ENCODE assay signal across 8 cellular contexts in the genomic region with DNA sequence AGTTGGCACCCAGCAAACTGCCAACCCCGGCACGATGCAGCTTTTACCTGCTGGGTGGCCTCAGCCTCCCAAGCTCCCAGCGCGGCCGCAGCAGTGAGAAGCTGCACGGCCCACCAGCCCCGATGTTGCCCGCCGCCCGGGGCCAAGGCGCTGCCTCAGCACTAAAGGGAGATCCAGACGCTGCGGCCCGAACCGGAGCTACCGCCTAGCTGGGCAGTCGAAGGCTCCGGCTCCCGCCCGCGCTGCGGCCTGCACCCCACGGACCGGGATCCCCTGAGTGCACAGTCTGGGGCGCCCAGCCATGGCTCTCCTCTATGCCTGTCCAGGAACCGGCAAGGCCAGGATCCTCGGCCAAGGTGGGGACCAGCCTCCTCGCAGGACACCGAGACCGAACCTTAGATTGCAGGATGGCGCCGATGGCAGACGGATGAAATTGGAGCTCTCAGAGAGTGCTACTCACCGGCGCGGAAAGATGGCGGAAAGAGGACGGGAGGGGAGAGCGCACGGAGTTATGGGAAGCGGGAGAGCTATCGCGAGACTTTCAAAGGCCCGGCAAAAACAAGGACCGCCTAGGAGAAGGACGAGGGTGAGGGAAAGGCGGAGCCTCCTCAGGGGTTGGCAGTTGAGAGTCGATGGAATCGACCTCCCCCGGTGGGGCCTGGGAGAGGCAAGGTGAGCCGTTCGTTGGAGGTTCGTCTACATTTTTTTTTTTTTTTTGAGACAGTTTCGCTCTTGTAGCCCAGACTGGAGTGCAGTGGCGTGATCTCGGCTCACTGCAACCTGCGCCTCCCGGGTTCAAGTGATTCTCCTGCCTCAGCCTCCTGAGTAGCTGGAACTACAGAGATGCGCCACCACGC. TPM values are rescaled to one million over a fixed set of nuclear protein-coding genes. Genes with fewer than 3 reads are reported as not detected.
A peak's percentile ranks its signal among the peaks of the same experiment; 100 is the strongest.
DNase-seq lines count a peak whose midpoint lies in the region; ATAC-seq, FAIRE-seq and TF ChIP-seq lines count a peak whose summit lies in the region.

A gene (minus strand): TSS at position 485 of the 857 bp plus-strand sequence. CDS start 1,221 bp downstream, outside the sequence.

- POLR2A ChIA-PET in OCI-LY7 (lab: Charles Lee) (interaction anchor here (0.5 to 6.3 kb wide), 4 partner anchors 11 to 140 kb away, joined by 3 to 64 read pairs (median 4); a partner anchor contains a TSS), endothelial cell of umbilical vein (lab: Charles Lee) (interaction anchor here (0.6 to 6.3 kb wide), 4 partner anchors 10 to 327 kb away, joined by 3 to 81 read pairs (median 8); a partner anchor contains a TSS)

- peak; percentile 79 for ATAC-seq in GM21526 (IDR thresholded peaks at IDR 0.05; ENCODE audit: low FRiP score, unreplicated experiment)

- H3K36me3 ChIP-seq in OCI-LY7 (ENCODE audit: insufficient read depth, low read length) (peaks cover 92% of the 10 kb centered on the region), endothelial cell of umbilical vein (ENCODE audit: control insufficient read depth in 2 of 2, extremely low read depth in 1 of 2, insufficient read depth in 2 of 2, low read length in 2 of 2) (peaks cover 17 to 32% of the 10 kb centered on the region in 2 experiments)

- no peak for FAIRE-seq in D721Med (lab: Jason Lieb, UNC)
- FAIRE-seq in endothelial cell of umbilical vein (lab: Jason Lieb, UNC): peak; percentile 94

- dilution Hi-C loops in endothelial cell of umbilical vein (cut with MboI; ENCODE audit: extremely low pct_ligation_motif_present, low sequenced_read_pairs): loop anchor here (25.0 kb wide), 1 partner anchor 322 kb away; a partner anchor contains a TSS

- BruUV-seq in OCI-LY7 (replicated peaks; lab: Mats Ljungman, UMichigan) (no TSS peak), endothelial cell of umbilical vein (replicated peaks; lab: Mats Ljungman, UMichigan) (no TSS peak)

- CTCF ChIA-PET in OCI-LY7 (lab: Charles Lee; ENCODE audit: unreplicated experiment) (interaction anchor here (0.9 kb wide), 2 partner anchors 9 to 11 kb away, joined by 4 read pairs; a partner anchor contains a TSS), endothelial cell of umbilical vein (lab: Charles Lee) (interaction anchor here (1.0 to 7.2 kb wide), 2 partner anchors 12 to 16 kb away, joined by 3 to 80 read pairs; a partner anchor contains a TSS)

- H3K9me3 ChIP-seq in OCI-LY7 (ENCODE audit: low read length): no peaks in the 10 kb centered on the region
- H3K9me3 ChIP-seq in endothelial cell of umbilical vein (replicated peaks; ENCODE audit: control insufficient read depth, insufficient read depth, low read length): no peaks in the 10 kb centered on the region

- intact Hi-C loops in OCI-LY7 (cut with micrococcal nuclease; ENCODE audit: unreplicated experiment): loop anchor here (1.0 to 5.0 kb wide), 2 partner anchors 11 to 277 kb away; a partner anchor contains a TSS
- intact Hi-C loops in endothelial cell of umbilical vein (cut with micrococcal nuclease): loop anchor here (1.0 kb wide), 1 partner anchor 11 kb away; a partner anchor contains a TSS

- peak; percentile 88 for TF ChIP-seq POLR2A in endothelial cell of umbilical vein (IDR thresholded peaks at IDR 0.05; ENCODE audit: low read depth, low read length)

- peaks cover 42% of the 10 kb centered on the region for H3K4me1 ChIP-seq in OCI-LY7 (ENCODE audit: insufficient read depth, low read length, poor library complexity, severe bottlenecking)
- peaks cover 41% of the 10 kb centered on the region for H3K4me1 ChIP-seq in endothelial cell of umbilical vein (ENCODE audit: control insufficient read depth, extremely low read depth, insufficient read depth, low read length)

- H3K79me2 ChIP-seq in OCI-LY7 (ENCODE audit: insufficient read depth, low read depth, low read length) (peaks cover 72% of the 10 kb centered on the region), endothelial cell of umbilical vein (ENCODE audit: control insufficient read depth, insufficient read depth, low read length) (peaks cover 57% of the 10 kb centered on the region)

- H3K27me3 ChIP-seq in endothelial cell of umbilical vein (ENCODE audit: control insufficient read depth in 2 of 2, insufficient read depth in 2 of 2, low read length in 2 of 2): no peaks in the 10 kb centered on the region

- no peaks in the 10 kb centered on the region for H3K9me1 ChIP-seq in endothelial cell of umbilical vein (replicated peaks; ENCODE audit: control insufficient read depth, extremely low read depth, insufficient read depth, low read length)

- H3K4me3 ChIP-seq in OCI-LY7 (ENCODE audit: low read depth, low read length, poor library complexity, severe bottlenecking): peak within 1 kb of the TSS; percentile 85
- peak within 1 kb of the TSS; percentile 78 to 97 (median 86) for H3K4me3 ChIP-seq in endothelial cell of umbilical vein (replicated peaks in 1 of 3; ENCODE audit: insufficient read depth in 1 of 3, low read depth in 1 of 3, low read length in 3 of 3)

- peak; percentile 88 for DNase-seq in D721Med (ENCODE audit: insufficient read length, low spot score)
- DNase-seq in HuH-7.5 (ENCODE audit: low spot score): peak; percentile 85
- DNase-seq in OCI-LY7 (ENCODE audit: low spot score): peak; percentile 98
- peak; percentile 78 for DNase-seq in activated T-cell treated with anti-CD3 and anti-CD28 coated beads for 1 hour (ENCODE audit: low read depth)
- DNase-seq in endothelial cell of umbilical vein (ENCODE audit: low read depth, low spot score): peak; percentile 94
- DNase-seq in middle frontal gyrus (ENCODE audit: extremely low spot score, low spot score): peak; percentile 92
- DNase-seq in stimulated activated CD8-positive, alpha-beta memory T cell treated with anti-CD3 and anti-CD28 coated beads, Interleukin-2, amount 100 ng/mL, for 48 hours (ENCODE audit: low read depth in 2 of 2): peak; percentile 85 to 86

- H3K4me2 ChIP-seq in OCI-LY7 (ENCODE audit: low read length) (peak within 1 kb of the TSS; percentile 85), endothelial cell of umbilical vein (ENCODE audit: insufficient read depth, low read length) (peak within 1 kb of the TSS; percentile 86)

- H3K9ac ChIP-seq in endothelial cell of umbilical vein (replicated peaks; ENCODE audit: extremely low read depth, insufficient read depth, low read length): peak within 1 kb of the TSS; percentile 92

- peaks cover 45% of the 10 kb centered on the region for H4K20me1 ChIP-seq in OCI-LY7 (ENCODE audit: insufficient read depth, low read length)
- peaks cover 9% of the 10 kb centered on the region for H4K20me1 ChIP-seq in endothelial cell of umbilical vein (replicated peaks; ENCODE audit: control insufficient read depth, extremely low read depth, insufficient read depth, low read length)

- no peaks in the 10 kb centered on the region for H3K9me2 ChIP-seq in OCI-LY7 (ENCODE audit: insufficient read depth, low read length)

- H2AFZ ChIP-seq in OCI-LY7 (ENCODE audit: low read length) (no peak within 1 kb of the TSS), endothelial cell of umbilical vein (ENCODE audit: low read depth, low read length) (peak within 1 kb of the TSS; percentile 43)

- TF ChIP-seq CTCF in D721Med (IDR thresholded peaks at IDR 0.05; ENCODE audit: insufficient read depth, missing control alignments): no peak
- no peak for TF ChIP-seq CTCF in OCI-LY7 (conservative IDR thresholded peaks at IDR 0.05; ENCODE audit: low read length)
- no peak for TF ChIP-seq CTCF in endothelial cell of umbilical vein (IDR thresholded peaks at IDR 0.05; ENCODE audit: extremely low read depth in 1 of 2, insufficient read depth in 1 of 2, low read depth in 1 of 2, low read length in 2 of 2)

- H3K27ac ChIP-seq in OCI-LY7 (ENCODE audit: low read depth, low read length, poor library complexity, severe bottlenecking) (peak within 1 kb of the TSS; percentile 64), endothelial cell of umbilical vein (ENCODE audit: insufficient read depth, low read depth, low read length) (peak within 1 kb of the TSS; percentile 72)

TF ChIP-seq in endothelial cell of umbilical vein, 7 proteins besides CTCF, POLR2A, EP300 and RAD21:
- TF ChIP-seq FOS (IDR thresholded peaks at IDR 0.05; ENCODE audit: borderline replicate concordance, insufficient read depth, low read length) (no peak), GATA2 (IDR thresholded peaks at IDR 0.05; ENCODE audit: insufficient read depth, insufficient read length, low read depth, low read length) (no peak), JUN (IDR thresholded peaks at IDR 0.05; ENCODE audit: borderline replicate concordance, insufficient read depth, insufficient read length, low read depth) (no peak), EZH2 (IDR thresholded peaks at IDR 0.05; ENCODE audit: borderline replicate concordance, low read depth, low read length, severe bottlenecking) (no peak), POLR2AphosphoS5 (IDR thresholded peaks at IDR 0.05; ENCODE audit: insufficient read depth, low read depth, low read length) (peak; percentile 93)

RNA-seq across cellular contexts. Expression of the gene that starts here (rescaled TPM):
- total RNA-seq in OCI-LY7 (2014; rRNA removed; shearing (Covaris generic)): 2,355 and 2,645 TPM in 2 replicates
- total RNA-seq in OCI-LY7 (2022) (1,902 and 2,030 TPM in 2 replicates), endothelial cell of umbilical vein (1,299 and 1,300 TPM in 2 replicates)
- polyA plus RNA-seq in endothelial cell of umbilical vein: 3,719 and 4,163 TPM in 2 replicates
- polyA plus RNA-seq in endothelial cell of umbilical vein (2011; cell fraction: cytosol; rRNA removed): 5,885 and 6,474 TPM in 2 replicates
- 1,198 and 1,313 TPM in 2 replicates for polyA plus RNA-seq in endothelial cell of umbilical vein (2011; cell fraction: nucleus; rRNA removed)
- polyA plus RNA-seq in endothelial cell of umbilical vein (2012): 2,862 and 3,456 TPM in 2 replicates
- 885 and 1,100 TPM in 2 replicates for polyA minus RNA-seq in endothelial cell of umbilical vein
- polyA minus RNA-seq in endothelial cell of umbilical vein (2011; cell fraction: cytosol; rRNA and poly(A)+ RNA removed): 345 TPM
- 106 and 139 TPM in 2 replicates for polyA minus RNA-seq in endothelial cell of umbilical vein (2011; cell fraction: nucleus; rRNA and poly(A)+ RNA removed)

Comparison
In these comparisons a context has a peak if more than half of its experiments do, and no peak if none do; other contexts are left out.
1. Peak in every context shown above with its lines: DNase-seq, ATAC-seq, H3K4me3 ChIP-seq and H3K27ac ChIP-seq.